In the genomic region with DNA sequence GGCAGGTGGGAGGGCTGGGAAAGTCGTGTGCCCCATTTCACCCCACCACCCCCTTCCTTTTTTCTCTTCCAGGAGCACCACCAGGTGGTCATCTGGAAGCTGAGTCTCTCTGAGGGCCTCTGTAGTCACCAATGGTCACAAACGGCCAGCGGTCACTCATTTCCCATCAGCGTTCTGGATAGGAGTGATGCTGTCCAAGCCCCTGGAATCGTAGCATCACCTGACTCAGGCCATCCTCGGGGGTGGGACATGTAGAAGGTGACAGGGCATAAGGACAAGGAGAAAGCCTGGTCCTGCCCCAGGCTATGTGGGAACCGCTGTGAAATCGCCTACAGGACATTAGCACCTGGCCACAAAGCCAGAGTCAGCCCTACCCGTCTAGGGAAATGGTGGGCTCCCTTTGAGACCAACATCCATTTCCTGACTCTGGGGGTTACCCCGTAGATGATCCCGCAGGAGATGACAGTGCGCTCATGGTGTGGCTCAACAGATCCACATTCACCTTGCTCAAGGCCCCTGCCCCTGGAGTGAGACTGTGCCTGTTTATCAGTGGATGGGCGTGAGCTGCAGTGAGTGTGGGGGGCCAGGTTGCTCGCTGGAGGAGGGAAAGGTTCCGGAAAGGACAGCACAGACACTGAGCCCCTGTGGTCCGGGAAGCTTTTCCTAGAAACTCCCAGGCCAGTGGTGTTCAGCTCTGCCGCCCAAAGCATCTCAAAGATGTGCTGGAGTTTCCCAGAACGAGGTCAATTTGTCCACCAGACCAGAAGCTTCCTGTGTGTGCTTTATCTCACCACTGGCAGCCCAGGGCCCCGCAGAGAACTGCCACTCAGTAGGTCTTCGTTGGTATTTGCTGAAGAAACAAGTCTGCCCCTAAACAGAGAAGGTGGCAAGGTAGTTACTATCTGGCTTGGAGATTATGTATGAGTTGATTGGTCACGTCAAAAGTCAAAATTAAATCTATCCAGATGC, we compare ENCODE assay signal across 13 cellular contexts.
DNase-seq lines count a peak whose midpoint lies in the region; ATAC-seq and TF ChIP-seq lines count a peak whose summit lies in the region.
"Had no signal": no experiment of that assay in that cellular context is flagged by ENCODE, and none has a peak within 500 bp of the region (broad histone marks: within the 10 kb centered on the region; RNA-seq: fewer than 3 reads in every experiment).

No MANE protein-coding gene starts in this region.

- peaks cover 14% of the 10 kb centered on the region for H3K4me1 Mint-ChIP-seq in activated CD8-positive, alpha-beta T cell treated with anti-CD3 and anti-CD28 coated beads for 36 hours (ENCODE audit: low read depth)

- H3K27ac Mint-ChIP-seq in activated CD8-positive, alpha-beta T cell treated with anti-CD3 and anti-CD28 coated beads for 36 hours, result no peak overlapping the region
- H3K27ac Mint-ChIP-seq: IgD-negative memory B cell had no signal

- intact Hi-C loops in spleen (cut with DNase I; ENCODE audit: low total_unique reads), result no loop called here
- intact Hi-C loops in activated CD8-positive, alpha-beta T cell treated with anti-CD3 and anti-CD28 coated beads for 36 hours (cut with micrococcal nuclease), result no loop called here

- ATAC-seq in GM21447 (IDR thresholded peaks at IDR 0.05; ENCODE audit: unreplicated experiment), result no peak
- ATAC-seq in activated CD8-positive, alpha-beta T cell treated with anti-CD3 and anti-CD28 coated beads for 36 hours, result no peak

- H3K36me3 Mint-ChIP-seq in activated CD8-positive, alpha-beta T cell treated with anti-CD3 and anti-CD28 coated beads for 36 hours (ENCODE audit: low read depth), result no peaks in the 10 kb centered on the region

- H3K27ac ChIP-seq in Peyer's patch, result no peak overlapping the region
- no peak overlapping the region for H3K27ac ChIP-seq in spleen

- H3K4me1 ChIP-seq in Peyer's patch, result no peaks in the 10 kb centered on the region
- H3K4me1 ChIP-seq in spleen, result peaks cover 0 to 22% (median 7%) of the 10 kb centered on the region in 6 donors

- CTCF ChIA-PET in activated CD8-positive, alpha-beta T cell treated with anti-CD3 and anti-CD28 coated beads for 36 hours (lab: Charles Lee), result interaction anchor here (2.8 kb wide), 1 partner anchor 89 kb away, joined by 14 read pairs; no protein-coding TSS in a partner anchor

- TF ChIP-seq POLR2A in Peyer's patch (IDR thresholded peaks at IDR 0.05) (no peak), spleen (IDR thresholded peaks at IDR 0.05) (no peak)

- H3K9me3 ChIP-seq in Peyer's patch (no peaks in the 10 kb centered on the region), spleen (no peaks in the 10 kb centered on the region)

- DNase-seq in GM10266 (ENCODE audit: extremely low spot score) (peak; percentile 4), Peyer's patch (peak in 2 of 3 donors; percentile 12 to 24), islet precursor cell (peak; percentile 50), spleen (peak; percentile 44), T-helper 1 cell (no peak)
- DNase-seq in activated CD8-positive, alpha-beta T cell treated with anti-CD3 and anti-CD28 coated beads for 36 hours, result no peak
- DNase-seq: HCEC 1CT, NCI-H1417, NCI-H2029 treated with DMSO at 0.1 percent for 48 hours, NCI-H524, SHP77 treated with DMSO at 0.1 percent for 48 hours had no signal

- POLR2A ChIA-PET in activated CD8-positive, alpha-beta T cell treated with anti-CD3 and anti-CD28 coated beads for 36 hours (lab: Charles Lee), result no interaction called here

- TF ChIP-seq CTCF in GM10266 (IDR thresholded peaks at IDR 0.05; ENCODE audit: control insufficient read depth, insufficient read depth, low read depth, missing control alignments), result no peak
- TF ChIP-seq CTCF in Peyer's patch (IDR thresholded peaks at IDR 0.05), result no peak
- TF ChIP-seq CTCF in spleen (IDR thresholded peaks at IDR 0.05 in 8 of 11, conservative IDR thresholded peaks at IDR 0.05 in 3 of 11), result no peak
- no peak for TF ChIP-seq CTCF in activated CD8-positive, alpha-beta T cell treated with anti-CD3 and anti-CD28 coated beads for 36 hours (IDR thresholded peaks at IDR 0.05)

- H3K4me3 Mint-ChIP-seq in activated CD8-positive, alpha-beta T cell treated with anti-CD3 and anti-CD28 coated beads for 36 hours, result no peak overlapping the region
- H3K4me3 Mint-ChIP-seq: IgD-negative memory B cell had no signal

- H3K9me3 Mint-ChIP-seq in activated CD8-positive, alpha-beta T cell treated with anti-CD3 and anti-CD28 coated beads for 36 hours, result no peaks in the 10 kb centered on the region

- 66 to 73% (median 70%) methylated on average over 20 to 21 of the region's 21 CpGs for WGBS in spleen, 5 donors

- H3K27me3 ChIP-seq in Peyer's patch (peaks cover 0 to 4% of the 10 kb centered on the region in 2 donors), spleen (replicated peaks in 1 of 7) (peaks cover 3 to 79% (median 51%) of the 10 kb centered on the region in 7 donors)

- H3K36me3 ChIP-seq in Peyer's patch (no peaks in the 10 kb centered on the region), spleen (no peaks in the 10 kb centered on the region)

- H3K4me3 ChIP-seq in Peyer's patch, result no peak overlapping the region
- no peak overlapping the region for H3K4me3 ChIP-seq in spleen

- H3K27me3 Mint-ChIP-seq in activated CD8-positive, alpha-beta T cell treated with anti-CD3 and anti-CD28 coated beads for 36 hours, result peaks cover 59% of the 10 kb centered on the region

Comparison
In these comparisons a context has a peak if more than half of its experiments do, and no peak if none do; other contexts are left out.
1. DNase-seq: peak in GM10266 (single experiment), Peyer's patch (2 of 3), islet precursor cell (single experiment) and spleen (single experiment); none in T-helper 1 cell (0 of 5) and activated CD8-positive, alpha-beta T cell treated with anti-CD3 and anti-CD28 coated beads for 36 hours (single experiment).